Comparison of ENCODE assay signal across 23 cellular contexts in genomic region chr6:165627366-165627765, GRCh38. TPM values are rescaled to one million over a fixed set of nuclear protein-coding genes. Genes with fewer than 3 reads are reported as not detected.
"Had no signal": no experiment of that assay in that cellular context is flagged by ENCODE, and none has a peak within 500 bp of the region (broad histone marks: within the 10 kb centered on the region; RNA-seq: fewer than 3 reads in every experiment).

No MANE protein-coding gene starts in this region.

- H3K27me3 Mint-ChIP-seq: IgD-negative memory B cell had no signal

- H3K36me3 ChIP-seq: SJSA1 had no signal

- H3K4me2 ChIP-seq: KMS-11, PC-9 had no signal

- ATAC-seq: HepG2, K562 had no signal

- H3K27me3 ChIP-seq: SJSA1 had no signal

- H3K27ac Mint-ChIP-seq: IgD-negative memory B cell had no signal

- H3K4me1 Mint-ChIP-seq: IgD-negative memory B cell had no signal

- H3K36me3 Mint-ChIP-seq: IgD-negative memory B cell had no signal

- H3K9me3 ChIP-seq: SJSA1 had no signal

- H3K4me3 Mint-ChIP-seq: IgD-negative memory B cell had no signal

- H3K9ac ChIP-seq: KMS-11 had no signal

- H2AFZ ChIP-seq: PC-9 had no signal

- H3K4me3 ChIP-seq: K562, PC-9, SJSA1, SK-N-MC had no signal

- DNase-seq: Kasumi-1, MM.1S, NCI-H1092 treated with DMSO at 0.1 percent for 48 hours, NCI-H1417, NCI-H146, NCI-H1694 treated with DMSO at 0.1 percent for 48 hours, NCI-H1930, NCI-H2081, NCI-H2227 treated with DMSO at 0.1 percent for 48 hours, NCI-H526 treated with DMSO at 0.1 percent for 48 hours, NCI-H774, OCI-M1, PC-9, Right ventricle myocardium superior, RPMI8226, SIG-M5, T-helper 2 cell had no signal

- H3K27ac ChIP-seq: KMS-11, PC-9, SJSA1, SK-N-MC had no signal

RNA-seq across cellular contexts. Expression of gene PDE10A, which starts 35.7 kb away (rescaled TPM):
- polyA plus RNA-seq: HepG2, IgD-negative memory B cell, K562 had no signal
